In the genomic region with DNA sequence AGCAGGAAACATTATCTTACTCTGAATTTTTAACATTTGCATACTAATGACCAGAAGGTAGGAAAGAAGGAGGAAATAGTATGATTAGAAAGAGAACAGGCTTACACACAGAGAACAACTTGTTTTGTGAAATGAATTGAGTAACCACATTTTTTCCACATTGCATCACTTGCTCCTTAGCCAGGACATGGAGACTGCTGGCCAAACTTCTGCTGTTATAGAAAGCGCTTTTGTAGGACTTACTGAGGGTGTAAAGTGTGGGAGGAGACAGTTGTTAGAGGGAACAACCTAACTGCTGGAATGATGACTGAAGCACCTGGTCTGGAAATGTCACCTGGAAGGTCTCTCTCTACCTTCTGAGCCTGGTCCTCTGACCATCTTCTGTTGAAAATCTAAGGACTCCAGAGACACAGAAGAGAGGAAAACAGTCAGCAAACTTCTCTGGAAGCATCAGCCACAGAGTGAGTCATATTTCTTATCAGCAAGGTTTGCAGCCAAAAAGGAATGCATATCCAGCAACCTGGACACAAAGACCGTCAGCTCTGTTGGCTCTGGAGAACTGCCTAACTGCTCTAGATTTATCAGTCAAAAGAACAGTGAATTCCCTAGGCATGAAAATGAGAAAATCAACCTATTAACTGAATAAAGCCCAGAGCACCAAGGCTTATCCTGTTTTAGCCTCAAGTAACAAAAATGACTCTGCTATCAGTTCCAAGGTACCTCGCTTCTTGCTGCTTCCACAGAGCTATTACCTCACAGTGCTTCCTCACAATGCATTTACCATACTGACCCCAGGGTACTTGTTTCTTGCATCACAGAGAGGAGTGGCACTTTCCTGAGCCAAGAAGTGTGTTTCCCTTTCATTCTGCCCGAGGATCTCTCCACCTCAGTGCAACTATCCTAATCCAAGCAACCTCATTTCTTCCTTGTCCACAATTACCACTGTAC, we compare ENCODE assay signal across 8 cellular contexts.
DNase-seq lines count a peak whose midpoint lies in the region; ATAC-seq and TF ChIP-seq lines count a peak whose summit lies in the region.

No MANE protein-coding gene starts in this region.

- H3K4me1 ChIP-seq in RWPE2 (ENCODE audit: insufficient read depth, poor library complexity, severe bottlenecking) = peaks cover 28% of the 10 kb centered on the region
- no peaks in the 10 kb centered on the region for H3K4me1 ChIP-seq in effector memory CD4-positive, alpha-beta T cell (ENCODE audit: control insufficient read depth, insufficient read depth, low read length, poor library complexity, severe bottlenecking)

- DNase-seq in EL (peak; percentile 91), RWPE2 (ENCODE audit: low spot score) (peak; percentile 54), fibroblast of mammary gland (ENCODE audit: low read depth) (peak; percentile 94), omental fat pad (ENCODE audit: low spot score) (no peak), NCI-H2171 treated with DMSO at 0.1 percent for 48 hours (lab: John Stamatoyannopoulos, UW) (no peak), NCI-H1417 treated with DMSO at 0.1 percent for 48 hours (lab: John Stamatoyannopoulos, UW) (no peak)
- no peak for DNase-seq in effector memory CD4-positive, alpha-beta T cell

- no peak for TF ChIP-seq CTCF in RWPE2 (IDR thresholded peaks at IDR 0.05; ENCODE audit: poor library complexity, severe bottlenecking)
- no peak for TF ChIP-seq CTCF in fibroblast of mammary gland (conservative IDR thresholded peaks at IDR 0.05; ENCODE audit: control insufficient read depth, insufficient read depth, low read depth, low read length)
- TF ChIP-seq CTCF in omental fat pad (IDR thresholded peaks at IDR 0.05) = no peak

- H3K4me3 ChIP-seq in RWPE2 (ENCODE audit: severe bottlenecking) (no peak overlapping the region), fibroblast of mammary gland (ENCODE audit: control insufficient read depth, low read depth, low read length) (peak overlapping the region; percentile 17)
- no peak overlapping the region for H3K4me3 ChIP-seq in effector memory CD4-positive, alpha-beta T cell (ENCODE audit: insufficient read depth, low read depth, low read length, poor library complexity, severe bottlenecking)

- no peaks in the 10 kb centered on the region for H3K27me3 ChIP-seq in RWPE2 (ENCODE audit: insufficient read depth, poor library complexity, severe bottlenecking)
- H3K27me3 ChIP-seq in effector memory CD4-positive, alpha-beta T cell (replicated peaks; ENCODE audit: control insufficient read depth, insufficient read depth, low read length, poor library complexity, severe bottlenecking) = no peaks in the 10 kb centered on the region

- ATAC-seq in RWPE2 (ENCODE audit: low read depth) (peak; percentile 83), omental fat pad (ENCODE audit: low FRiP score) (peak; percentile 87), GM21717 (IDR thresholded peaks at IDR 0.05; ENCODE audit: unreplicated experiment) (no peak)

- peaks cover 19% of the 10 kb centered on the region for H3K36me3 ChIP-seq in RWPE2 (ENCODE audit: low read depth)
- peaks cover 7% of the 10 kb centered on the region for H3K36me3 ChIP-seq in effector memory CD4-positive, alpha-beta T cell (ENCODE audit: control insufficient read depth, insufficient read depth, low read length)

- no peaks in the 10 kb centered on the region for H3K9me3 ChIP-seq in RWPE2 (ENCODE audit: severe bottlenecking)
- H3K9me3 ChIP-seq in effector memory CD4-positive, alpha-beta T cell (ENCODE audit: control insufficient read depth, low read length) = no peaks in the 10 kb centered on the region

- H3K27ac ChIP-seq in RWPE2 (ENCODE audit: poor library complexity, severe bottlenecking) = peak overlapping the region; percentile 91
- no peak overlapping the region for H3K27ac ChIP-seq in effector memory CD4-positive, alpha-beta T cell (ENCODE audit: insufficient read depth, low read length, poor library complexity, severe bottlenecking)

Comparison
In these comparisons a context has a peak if more than half of its experiments do, and no peak if none do; other contexts are left out.
1. DNase-seq: peak in EL (single experiment), RWPE2 (single experiment) and fibroblast of mammary gland (single experiment); none in omental fat pad (single experiment), NCI-H2171 treated with DMSO at 0.1 percent for 48 hours (single experiment), NCI-H1417 treated with DMSO at 0.1 percent for 48 hours (single experiment) and effector memory CD4-positive, alpha-beta T cell (0 of 3).